In the genomic region with DNA sequence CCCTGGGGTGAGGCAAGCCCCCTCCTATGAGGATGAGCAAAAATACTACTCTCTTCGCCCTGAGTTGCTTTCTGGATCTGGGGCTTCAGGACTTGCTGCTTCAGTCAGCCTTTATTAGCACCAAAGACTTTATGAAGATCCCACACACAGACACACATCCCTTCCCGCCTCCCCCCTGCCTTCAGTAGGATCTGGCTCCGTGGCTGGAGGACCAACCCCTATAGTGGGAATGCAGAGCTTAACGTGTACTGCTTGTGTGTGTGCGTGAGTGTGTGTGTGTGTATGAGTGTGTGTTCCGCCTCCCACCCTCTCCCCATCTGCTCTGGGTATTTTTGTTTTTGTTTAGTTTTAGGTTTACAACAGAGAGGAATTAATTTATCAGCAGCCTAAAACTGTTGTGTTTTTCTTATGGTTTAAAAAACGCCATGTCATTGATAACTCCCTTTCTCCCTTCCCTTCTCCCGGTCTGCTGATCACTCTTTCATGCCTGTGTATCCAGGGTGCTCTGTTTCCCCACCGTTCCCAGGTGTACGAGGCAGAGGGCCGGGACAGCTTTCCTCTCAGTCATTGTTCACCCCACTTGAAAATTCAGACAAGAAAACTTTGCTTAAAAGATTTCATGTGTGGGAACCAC, we compare ENCODE assay signal across 2 cellular contexts.
TF ChIP-seq lines count a peak whose summit lies in the region.

No MANE protein-coding gene starts in this region.

TF ChIP-seq in WTC11, 78 proteins besides CTCF, POLR2A, EP300 and RAD21 (continues in another document):
- TF ChIP-seq PRRX2 (CRISPR knock-in tag; IDR thresholded peaks at IDR 0.05) (no peak), CREM (CRISPR knock-in tag; IDR thresholded peaks at IDR 0.05) (no peak), ZNF416 (CRISPR knock-in tag; IDR thresholded peaks at IDR 0.05) (no peak), HMGA2 (CRISPR knock-in tag; IDR thresholded peaks at IDR 0.05) (no peak), TEAD4 (CRISPR knock-in tag; IDR thresholded peaks at IDR 0.05) (no peak), SOX15 (CRISPR knock-in tag; IDR thresholded peaks at IDR 0.05) (no peak), EMX1 (CRISPR knock-in tag; IDR thresholded peaks at IDR 0.05) (no peak), RORB (CRISPR knock-in tag; IDR thresholded peaks at IDR 0.05) (no peak), IRF2 (CRISPR knock-in tag; IDR thresholded peaks at IDR 0.05; ENCODE audit: borderline replicate concordance, low read depth) (no peak)
- TF ChIP-seq, protein P1, sequence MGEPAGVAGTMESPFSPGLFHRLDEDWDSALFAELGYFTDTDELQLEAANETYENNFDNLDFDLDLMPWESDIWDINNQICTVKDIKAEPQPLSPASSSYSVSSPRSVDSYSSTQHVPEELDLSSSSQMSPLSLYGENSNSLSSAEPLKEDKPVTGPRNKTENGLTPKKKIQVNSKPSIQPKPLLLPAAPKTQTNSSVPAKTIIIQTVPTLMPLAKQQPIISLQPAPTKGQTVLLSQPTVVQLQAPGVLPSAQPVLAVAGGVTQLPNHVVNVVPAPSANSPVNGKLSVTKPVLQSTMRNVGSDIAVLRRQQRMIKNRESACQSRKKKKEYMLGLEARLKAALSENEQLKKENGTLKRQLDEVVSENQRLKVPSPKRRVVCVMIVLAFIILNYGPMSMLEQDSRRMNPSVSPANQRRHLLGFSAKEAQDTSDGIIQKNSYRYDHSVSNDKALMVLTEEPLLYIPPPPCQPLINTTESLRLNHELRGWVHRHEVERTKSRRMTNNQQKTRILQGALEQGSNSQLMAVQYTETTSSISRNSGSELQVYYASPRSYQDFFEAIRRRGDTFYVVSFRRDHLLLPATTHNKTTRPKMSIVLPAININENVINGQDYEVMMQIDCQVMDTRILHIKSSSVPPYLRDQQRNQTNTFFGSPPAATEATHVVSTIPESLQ (CRISPR knock-in tag; IDR thresholded peaks at IDR 0.05): no peak
- TF ChIP-seq, protein P2, sequence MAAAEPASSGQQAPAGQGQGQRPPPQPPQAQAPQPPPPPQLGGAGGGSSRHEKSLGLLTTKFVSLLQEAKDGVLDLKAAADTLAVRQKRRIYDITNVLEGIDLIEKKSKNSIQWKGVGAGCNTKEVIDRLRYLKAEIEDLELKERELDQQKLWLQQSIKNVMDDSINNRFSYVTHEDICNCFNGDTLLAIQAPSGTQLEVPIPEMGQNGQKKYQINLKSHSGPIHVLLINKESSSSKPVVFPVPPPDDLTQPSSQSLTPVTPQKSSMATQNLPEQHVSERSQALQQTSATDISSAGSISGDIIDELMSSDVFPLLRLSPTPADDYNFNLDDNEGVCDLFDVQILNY (CRISPR knock-in tag; IDR thresholded peaks at IDR 0.05): no peak
- TF ChIP-seq, protein P3, sequence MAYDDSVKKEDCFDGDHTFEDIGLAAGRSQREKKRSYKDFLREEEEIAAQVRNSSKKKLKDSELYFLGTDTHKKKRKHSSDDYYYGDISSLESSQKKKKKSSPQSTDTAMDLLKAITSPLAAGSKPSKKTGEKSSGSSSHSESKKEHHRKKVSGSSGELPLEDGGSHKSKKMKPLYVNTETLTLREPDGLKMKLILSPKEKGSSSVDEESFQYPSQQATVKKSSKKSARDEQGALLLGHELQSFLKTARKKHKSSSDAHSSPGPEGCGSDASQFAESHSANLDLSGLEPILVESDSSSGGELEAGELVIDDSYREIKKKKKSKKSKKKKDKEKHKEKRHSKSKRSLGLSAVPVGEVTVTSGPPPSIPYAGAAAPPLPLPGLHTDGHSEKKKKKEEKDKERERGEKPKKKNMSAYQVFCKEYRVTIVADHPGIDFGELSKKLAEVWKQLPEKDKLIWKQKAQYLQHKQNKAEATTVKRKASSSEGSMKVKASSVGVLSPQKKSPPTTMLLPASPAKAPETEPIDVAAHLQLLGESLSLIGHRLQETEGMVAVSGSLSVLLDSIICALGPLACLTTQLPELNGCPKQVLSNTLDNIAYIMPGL (CRISPR knock-in tag; IDR thresholded peaks at IDR 0.05): no peak
- TF ChIP-seq, protein P4, sequence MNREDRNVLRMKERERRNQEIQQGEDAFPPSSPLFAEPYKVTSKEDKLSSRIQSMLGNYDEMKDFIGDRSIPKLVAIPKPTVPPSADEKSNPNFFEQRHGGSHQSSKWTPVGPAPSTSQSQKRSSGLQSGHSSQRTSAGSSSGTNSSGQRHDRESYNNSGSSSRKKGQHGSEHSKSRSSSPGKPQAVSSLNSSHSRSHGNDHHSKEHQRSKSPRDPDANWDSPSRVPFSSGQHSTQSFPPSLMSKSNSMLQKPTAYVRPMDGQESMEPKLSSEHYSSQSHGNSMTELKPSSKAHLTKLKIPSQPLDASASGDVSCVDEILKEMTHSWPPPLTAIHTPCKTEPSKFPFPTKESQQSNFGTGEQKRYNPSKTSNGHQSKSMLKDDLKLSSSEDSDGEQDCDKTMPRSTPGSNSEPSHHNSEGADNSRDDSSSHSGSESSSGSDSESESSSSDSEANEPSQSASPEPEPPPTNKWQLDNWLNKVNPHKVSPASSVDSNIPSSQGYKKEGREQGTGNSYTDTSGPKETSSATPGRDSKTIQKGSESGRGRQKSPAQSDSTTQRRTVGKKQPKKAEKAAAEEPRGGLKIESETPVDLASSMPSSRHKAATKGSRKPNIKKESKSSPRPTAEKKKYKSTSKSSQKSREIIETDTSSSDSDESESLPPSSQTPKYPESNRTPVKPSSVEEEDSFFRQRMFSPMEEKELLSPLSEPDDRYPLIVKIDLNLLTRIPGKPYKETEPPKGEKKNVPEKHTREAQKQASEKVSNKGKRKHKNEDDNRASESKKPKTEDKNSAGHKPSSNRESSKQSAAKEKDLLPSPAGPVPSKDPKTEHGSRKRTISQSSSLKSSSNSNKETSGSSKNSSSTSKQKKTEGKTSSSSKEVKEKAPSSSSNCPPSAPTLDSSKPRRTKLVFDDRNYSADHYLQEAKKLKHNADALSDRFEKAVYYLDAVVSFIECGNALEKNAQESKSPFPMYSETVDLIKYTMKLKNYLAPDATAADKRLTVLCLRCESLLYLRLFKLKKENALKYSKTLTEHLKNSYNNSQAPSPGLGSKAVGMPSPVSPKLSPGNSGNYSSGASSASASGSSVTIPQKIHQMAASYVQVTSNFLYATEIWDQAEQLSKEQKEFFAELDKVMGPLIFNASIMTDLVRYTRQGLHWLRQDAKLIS (CRISPR knock-in tag; IDR thresholded peaks at IDR 0.05; ENCODE audit: borderline replicate concordance): no peak
- TF ChIP-seq, protein P5, sequence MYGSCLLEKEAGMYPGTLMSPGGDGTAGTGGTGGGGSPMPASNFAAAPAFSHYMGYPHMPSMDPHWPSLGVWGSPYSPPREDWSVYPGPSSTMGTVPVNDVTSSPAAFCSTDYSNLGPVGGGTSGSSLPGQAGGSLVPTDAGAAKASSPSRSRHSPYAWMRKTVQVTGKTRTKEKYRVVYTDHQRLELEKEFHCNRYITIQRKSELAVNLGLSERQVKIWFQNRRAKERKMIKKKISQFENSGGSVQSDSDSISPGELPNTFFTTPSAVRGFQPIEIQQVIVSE (CRISPR knock-in tag; IDR thresholded peaks at IDR 0.05; ENCODE audit: borderline replicate concordance): no peak

TF ChIP-seq in HepG2, 621 proteins besides CTCF, POLR2A, EP300 and RAD21 (continues in another document):
- TF ChIP-seq ZNF644 (CRISPR knock-in tag; IDR thresholded peaks at IDR 0.05; ENCODE audit: low read depth) (no peak), ATRX (CRISPR knock-in tag; IDR thresholded peaks at IDR 0.05; ENCODE audit: borderline replicate concordance) (no peak), ZNF761 (CRISPR knock-in tag; conservative IDR thresholded peaks at IDR 0.05) (no peak), MEIS1 (CRISPR knock-in tag; IDR thresholded peaks at IDR 0.05; ENCODE audit: borderline replicate concordance) (no peak), TCF7L2 (IDR thresholded peaks at IDR 0.05; ENCODE audit: low read depth, low read length) (no peak), NFE2L2 (IDR thresholded peaks at IDR 0.05; ENCODE audit: low read length) (peak; percentile 73), HMG20A (CRISPR knock-in tag; IDR thresholded peaks at IDR 0.05; ENCODE audit: borderline replicate concordance) (no peak)
- TF ChIP-seq, protein P6, sequence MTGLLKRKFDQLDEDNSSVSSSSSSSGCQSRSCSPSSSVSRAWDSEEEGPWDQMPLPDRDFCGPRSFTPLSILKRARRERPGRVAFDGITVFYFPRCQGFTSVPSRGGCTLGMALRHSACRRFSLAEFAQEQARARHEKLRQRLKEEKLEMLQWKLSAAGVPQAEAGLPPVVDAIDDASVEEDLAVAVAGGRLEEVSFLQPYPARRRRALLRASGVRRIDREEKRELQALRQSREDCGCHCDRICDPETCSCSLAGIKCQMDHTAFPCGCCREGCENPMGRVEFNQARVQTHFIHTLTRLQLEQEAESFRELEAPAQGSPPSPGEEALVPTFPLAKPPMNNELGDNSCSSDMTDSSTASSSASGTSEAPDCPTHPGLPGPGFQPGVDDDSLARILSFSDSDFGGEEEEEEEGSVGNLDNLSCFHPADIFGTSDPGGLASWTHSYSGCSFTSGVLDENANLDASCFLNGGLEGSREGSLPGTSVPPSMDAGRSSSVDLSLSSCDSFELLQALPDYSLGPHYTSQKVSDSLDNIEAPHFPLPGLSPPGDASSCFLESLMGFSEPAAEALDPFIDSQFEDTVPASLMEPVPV (CRISPR knock-in tag; IDR thresholded peaks at IDR 0.05): no peak
- TF ChIP-seq, protein P7, sequence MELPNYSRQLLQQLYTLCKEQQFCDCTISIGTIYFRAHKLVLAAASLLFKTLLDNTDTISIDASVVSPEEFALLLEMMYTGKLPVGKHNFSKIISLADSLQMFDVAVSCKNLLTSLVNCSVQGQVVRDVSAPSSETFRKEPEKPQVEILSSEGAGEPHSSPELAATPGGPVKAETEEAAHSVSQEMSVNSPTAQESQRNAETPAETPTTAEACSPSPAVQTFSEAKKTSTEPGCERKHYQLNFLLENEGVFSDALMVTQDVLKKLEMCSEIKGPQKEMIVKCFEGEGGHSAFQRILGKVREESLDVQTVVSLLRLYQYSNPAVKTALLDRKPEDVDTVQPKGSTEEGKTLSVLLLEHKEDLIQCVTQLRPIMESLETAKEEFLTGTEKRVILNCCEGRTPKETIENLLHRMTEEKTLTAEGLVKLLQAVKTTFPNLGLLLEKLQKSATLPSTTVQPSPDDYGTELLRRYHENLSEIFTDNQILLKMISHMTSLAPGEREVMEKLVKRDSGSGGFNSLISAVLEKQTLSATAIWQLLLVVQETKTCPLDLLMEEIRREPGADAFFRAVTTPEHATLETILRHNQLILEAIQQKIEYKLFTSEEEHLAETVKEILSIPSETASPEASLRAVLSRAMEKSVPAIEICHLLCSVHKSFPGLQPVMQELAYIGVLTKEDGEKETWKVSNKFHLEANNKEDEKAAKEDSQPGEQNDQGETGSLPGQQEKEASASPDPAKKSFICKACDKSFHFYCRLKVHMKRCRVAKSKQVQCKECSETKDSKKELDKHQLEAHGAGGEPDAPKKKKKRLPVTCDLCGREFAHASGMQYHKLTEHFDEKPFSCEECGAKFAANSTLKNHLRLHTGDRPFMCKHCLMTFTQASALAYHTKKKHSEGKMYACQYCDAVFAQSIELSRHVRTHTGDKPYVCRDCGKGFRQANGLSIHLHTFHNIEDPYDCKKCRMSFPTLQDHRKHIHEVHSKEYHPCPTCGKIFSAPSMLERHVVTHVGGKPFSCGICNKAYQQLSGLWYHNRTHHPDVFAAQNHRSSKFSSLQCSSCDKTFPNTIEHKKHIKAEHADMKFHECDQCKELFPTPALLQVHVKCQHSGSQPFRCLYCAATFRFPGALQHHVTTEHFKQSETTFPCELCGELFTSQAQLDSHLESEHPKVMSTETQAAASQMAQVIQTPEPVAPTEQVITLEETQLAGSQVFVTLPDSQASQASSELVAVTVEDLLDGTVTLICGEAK (IDR thresholded peaks at IDR 0.05): no peak
- TF ChIP-seq, protein P7 (CRISPR knock-in tag; IDR thresholded peaks at IDR 0.05): peak; percentile 67; the same call in 1 of the 2 replicates
- TF ChIP-seq, protein P8, sequence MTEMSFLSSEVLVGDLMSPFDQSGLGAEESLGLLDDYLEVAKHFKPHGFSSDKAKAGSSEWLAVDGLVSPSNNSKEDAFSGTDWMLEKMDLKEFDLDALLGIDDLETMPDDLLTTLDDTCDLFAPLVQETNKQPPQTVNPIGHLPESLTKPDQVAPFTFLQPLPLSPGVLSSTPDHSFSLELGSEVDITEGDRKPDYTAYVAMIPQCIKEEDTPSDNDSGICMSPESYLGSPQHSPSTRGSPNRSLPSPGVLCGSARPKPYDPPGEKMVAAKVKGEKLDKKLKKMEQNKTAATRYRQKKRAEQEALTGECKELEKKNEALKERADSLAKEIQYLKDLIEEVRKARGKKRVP (CRISPR knock-in tag; IDR thresholded peaks at IDR 0.05): no peak
- TF ChIP-seq, protein P9, sequence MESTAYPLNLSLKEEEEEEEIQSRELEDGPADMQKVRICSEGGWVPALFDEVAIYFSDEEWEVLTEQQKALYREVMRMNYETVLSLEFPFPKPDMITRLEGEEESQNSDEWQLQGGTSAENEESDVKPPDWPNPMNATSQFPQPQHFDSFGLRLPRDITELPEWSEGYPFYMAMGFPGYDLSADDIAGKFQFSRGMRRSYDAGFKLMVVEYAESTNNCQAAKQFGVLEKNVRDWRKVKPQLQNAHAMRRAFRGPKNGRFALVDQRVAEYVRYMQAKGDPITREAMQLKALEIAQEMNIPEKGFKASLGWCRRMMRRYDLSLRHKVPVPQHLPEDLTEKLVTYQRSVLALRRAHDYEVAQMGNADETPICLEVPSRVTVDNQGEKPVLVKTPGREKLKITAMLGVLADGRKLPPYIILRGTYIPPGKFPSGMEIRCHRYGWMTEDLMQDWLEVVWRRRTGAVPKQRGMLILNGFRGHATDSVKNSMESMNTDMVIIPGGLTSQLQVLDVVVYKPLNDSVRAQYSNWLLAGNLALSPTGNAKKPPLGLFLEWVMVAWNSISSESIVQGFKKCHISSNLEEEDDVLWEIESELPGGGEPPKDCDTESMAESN (CRISPR knock-in tag; conservative IDR thresholded peaks at IDR 0.05): no peak
- TF ChIP-seq, protein P10, sequence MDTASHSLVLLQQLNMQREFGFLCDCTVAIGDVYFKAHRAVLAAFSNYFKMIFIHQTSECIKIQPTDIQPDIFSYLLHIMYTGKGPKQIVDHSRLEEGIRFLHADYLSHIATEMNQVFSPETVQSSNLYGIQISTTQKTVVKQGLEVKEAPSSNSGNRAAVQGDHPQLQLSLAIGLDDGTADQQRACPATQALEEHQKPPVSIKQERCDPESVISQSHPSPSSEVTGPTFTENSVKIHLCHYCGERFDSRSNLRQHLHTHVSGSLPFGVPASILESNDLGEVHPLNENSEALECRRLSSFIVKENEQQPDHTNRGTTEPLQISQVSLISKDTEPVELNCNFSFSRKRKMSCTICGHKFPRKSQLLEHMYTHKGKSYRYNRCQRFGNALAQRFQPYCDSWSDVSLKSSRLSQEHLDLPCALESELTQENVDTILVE (CRISPR knock-in tag; IDR thresholded peaks at IDR 0.05): no peak
